Comparison of ENCODE assay signal across 8 cellular contexts in the genomic region with DNA sequence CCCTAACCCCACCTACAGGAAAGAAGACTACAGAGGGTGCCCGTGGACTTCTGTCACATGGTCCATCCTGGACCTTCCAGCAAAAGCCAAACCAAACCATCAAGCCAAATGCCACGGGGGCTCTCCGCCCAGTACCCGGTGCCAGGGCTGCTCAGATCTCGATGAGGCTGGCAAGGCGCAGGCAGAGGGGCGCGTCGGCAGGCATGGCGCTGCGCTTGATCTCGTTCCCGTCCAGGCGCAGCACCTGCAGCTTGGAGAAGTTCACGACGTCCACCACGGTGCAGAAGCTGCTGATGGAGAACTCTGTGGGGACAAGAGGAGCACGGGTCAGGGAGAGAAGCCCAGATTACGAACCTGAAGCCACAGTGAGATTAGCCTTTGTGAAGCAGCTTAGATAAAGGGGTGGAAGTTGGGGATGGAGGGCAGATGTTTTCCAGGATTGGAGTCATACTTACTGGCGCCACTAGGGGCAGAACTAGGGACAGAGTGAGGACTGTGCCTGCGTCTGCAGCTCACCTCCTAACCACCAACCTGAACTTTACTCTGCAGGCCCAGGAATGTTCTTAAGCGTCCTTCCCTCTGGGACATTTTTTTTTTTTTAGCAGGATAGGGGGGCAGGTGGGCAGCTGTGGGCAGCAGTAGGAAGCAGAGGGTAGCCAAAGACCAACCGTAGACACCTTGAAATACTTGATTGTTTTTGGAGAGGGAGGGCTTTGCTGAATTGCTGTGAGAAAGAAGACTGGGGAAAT. TPM values are rescaled to one million over a fixed set of nuclear protein-coding genes. Genes with fewer than 3 reads are reported as not detected.
DNase-seq lines count a peak whose midpoint lies in the region; ATAC-seq and TF ChIP-seq lines count a peak whose summit lies in the region.

No MANE protein-coding gene starts in this region.

- H3K36me3 ChIP-seq in adrenal gland (replicated peaks in 1 of 2), result no peaks in the 10 kb centered on the region

- TF ChIP-seq CTCF in adrenal gland (IDR thresholded peaks at IDR 0.05), result peak; percentile 63 to 77 (median 72)

- ATAC-seq in GM21619 (IDR thresholded peaks at IDR 0.05; ENCODE audit: unreplicated experiment) (no peak), HG03175 (IDR thresholded peaks at IDR 0.05; ENCODE audit: unreplicated experiment) (no peak)

- intact Hi-C loops in adrenal gland (cut with DNase I), result loop anchor here (1.0 to 5.0 kb wide), 3 partner anchors 100 to 145 kb away; no protein-coding TSS in a partner anchor

- 42 to 55% (median 48%) methylated on average over 14 to 23 of the region's 23 CpGs for WGBS in adrenal gland, 4 donors

- peaks cover 7 to 15% of the 10 kb centered on the region in 2 donors for H3K4me1 ChIP-seq in adrenal gland (replicated peaks in 1 of 2)

- TF ChIP-seq POLR2A in adrenal gland (IDR thresholded peaks at IDR 0.05), result no peak

- in situ Hi-C loops in SK-MEL-5 (cut with HindIII; ENCODE audit: low pct_unique_long_range_greater_than_20kb, low sequenced_read_pairs), result no loop called here

- H3K4me3 ChIP-seq in Jurkat, Clone E6-1 (ENCODE audit: low read length), result peak overlapping the region; percentile 33
- no peak overlapping the region for H3K4me3 ChIP-seq in adrenal gland

- no peaks in the 10 kb centered on the region for H3K9me3 ChIP-seq in adrenal gland (replicated peaks in 1 of 3)

- H3K27ac ChIP-seq in adrenal gland, result no peak overlapping the region

- no peaks in the 10 kb centered on the region for H3K27me3 ChIP-seq in adrenal gland

- DNase-seq in EH (ENCODE audit: low read depth), result peak; percentile 55
- peak; percentile 37 for DNase-seq in Jurkat, Clone E6-1 (ENCODE audit: low read depth, low spot score)
- peak; percentile 71 for DNase-seq in SK-MEL-5 (ENCODE audit: low read depth, low spot score)
- peak in 6 of 7 donors; percentile 47 to 79 (median 62) for DNase-seq in adrenal gland
- DNase-seq in iPS DF 19.7 (ENCODE audit: low read depth, low spot score), result peak; percentile 63
- DNase-seq in stimulated activated CD4-positive, alpha-beta T cell treated with anti-CD3 and anti-CD28 coated beads, Interleukin-2, amount 100 ng/mL, for 4 hours (ENCODE audit: low read depth), result peak; percentile 31

RNA-seq across cellular contexts. Expression of gene FMOD, which starts 8.6 kb away (rescaled TPM):
- polyA plus RNA-seq in Jurkat, Clone E6-1 (2012; ENCODE audit: insufficient read depth, insufficient read length), result not detected
- 0.16 TPM in 2 replicates for total RNA-seq in SK-MEL-5 (2014; rRNA removed; shearing (Covaris generic))
- 0.73 and 1.1 TPM in 2 replicates for polyA plus RNA-seq in SK-MEL-5 (2015; cell fraction: cytosol; rRNA removed)
- polyA plus RNA-seq in SK-MEL-5 (2015; cell fraction: nucleus; rRNA removed), result 0.17 and 0.70 TPM in 2 replicates
- total RNA-seq in adrenal gland, result 100 to 1,000 TPM in 1 of 8 donors, 10 to 100 TPM in 7; 12.1 to 231 (median 22.6) TPM
- 10 to 100 TPM; 12.1 to 19.2 (median 17.2) TPM for polyA plus RNA-seq in adrenal gland

RNA-seq across cellular contexts. Expression of gene BTG2, which starts 37.0 kb away (rescaled TPM):
- polyA plus RNA-seq in Jurkat, Clone E6-1 (2012; ENCODE audit: insufficient read depth, insufficient read length), result 7.1 TPM
- 4.7 and 4.8 TPM in 2 replicates for total RNA-seq in SK-MEL-5 (2014; rRNA removed; shearing (Covaris generic))
- 1.4 TPM in 2 replicates for polyA plus RNA-seq in SK-MEL-5 (2015; cell fraction: cytosol; rRNA removed)
- polyA plus RNA-seq in SK-MEL-5 (2015; cell fraction: nucleus; rRNA removed), result 2.0 and 4.9 TPM in 2 replicates
- 100 to 1,000 TPM in 2 of 8 donors, 10 to 100 TPM in 6; 11.4 to 175 (median 52.5) TPM for total RNA-seq in adrenal gland
- 10 to 100 TPM; 16.6 to 58.8 (median 24.0) TPM for polyA plus RNA-seq in adrenal gland

Comparison
In these comparisons a context has a peak if more than half of its experiments do, and no peak if none do; other contexts are left out.
1. RNA of gene FMOD, which starts 8.6 kb away (total RNA-seq): 12.1 to 231 TPM in adrenal gland; 0.16 TPM in SK-MEL-5; every median in the first group is over 10 times any median in the second.
2. Peak in every context shown above with its lines, with median percentiles within 50 percentile points of each other: DNase-seq.